In genomic region chr6:113856011-113856551, GRCh38 we compare ENCODE assay signal across 7 cellular contexts. TPM values are rescaled to one million over a fixed set of nuclear protein-coding genes. Genes with fewer than 3 reads are reported as not detected.
A peak's percentile ranks its signal among the peaks of the same experiment; 100 is the strongest.
DNase-seq lines count a peak whose midpoint lies in the region; ATAC-seq and TF ChIP-seq lines count a peak whose summit lies in the region.

No MANE protein-coding gene starts in this region.

- peaks cover 11% of the 10 kb centered on the region for H4K20me1 ChIP-seq in hepatocyte (ENCODE audit: insufficient read depth, poor library complexity, severe bottlenecking)

- peak overlapping the region; percentile 100 for H3K27ac ChIP-seq in hepatocyte
- peak overlapping the region; percentile 96 for H3K27ac ChIP-seq in skeletal muscle tissue (ENCODE audit: low read depth, low read length)

- peak overlapping the region; percentile 69 for H2AFZ ChIP-seq in hepatocyte

- H3K4me1 ChIP-seq in hepatocyte (ENCODE audit: insufficient read depth), result peaks cover under 1% of the 10 kb centered on the region
- H3K4me1 ChIP-seq in skeletal muscle tissue (ENCODE audit: control insufficient read depth in 3 of 3, insufficient read depth in 3 of 3, low read length in 3 of 3), result peaks cover 6 to 22% (median 12%) of the 10 kb centered on the region in 3 donors

- H3K4me3 ChIP-seq in GM12875 (ENCODE audit: low read depth, low read length), result peak overlapping the region; percentile 72
- H3K4me3 ChIP-seq in hepatocyte, result peak overlapping the region; percentile 38
- peak overlapping the region; percentile 80 to 87 (median 82) for H3K4me3 ChIP-seq in skeletal muscle tissue (ENCODE audit: low read length in 3 of 3)

- no peaks in the 10 kb centered on the region for H3K9me2 ChIP-seq in hepatocyte (replicated peaks; ENCODE audit: insufficient read depth)

- no peak for ATAC-seq in HG02588 (IDR thresholded peaks at IDR 0.05; ENCODE audit: unreplicated experiment)

- TF ChIP-seq CTCF in GM12875 (IDR thresholded peaks at IDR 0.05; ENCODE audit: borderline replicate concordance, insufficient read depth, low read depth, low read length) (no peak), hepatocyte (IDR thresholded peaks at IDR 0.05; ENCODE audit: poor library complexity) (no peak)

- H3K27me3 ChIP-seq in hepatocyte (no peaks in the 10 kb centered on the region), skeletal muscle tissue (ENCODE audit: control insufficient read depth in 3 of 3, insufficient read depth in 3 of 3, low read length in 3 of 3) (no peaks in the 10 kb centered on the region)

- 2% methylated on average over 20 of the region's 20 CpGs for WGBS in hepatocyte (ENCODE audit: low lambda C conversion rate, missing lambda C conversion rate)

- H3K79me2 ChIP-seq in hepatocyte, result peaks cover 33% of the 10 kb centered on the region

- H3K36me3 ChIP-seq in hepatocyte (replicated peaks; ENCODE audit: insufficient read depth, low read depth) (no peaks in the 10 kb centered on the region), skeletal muscle tissue (ENCODE audit: control insufficient read depth in 3 of 3, insufficient read depth in 3 of 3, low read length in 3 of 3) (no peaks in the 10 kb centered on the region)

- H3K9ac ChIP-seq in skeletal muscle tissue (ENCODE audit: low read depth in 1 of 3, low read length in 3 of 3), result peak overlapping the region; percentile 73 to 95 (median 78)

- DNase-seq in NCI-H2107 (lab: John Stamatoyannopoulos, UW) (peak; percentile 53), amniotic epithelial cell (ENCODE audit: low read depth) (peak; percentile 53), hepatocyte (ENCODE audit: low spot score) (peak; percentile 52), amniotic stem cell (lab: John Stamatoyannopoulos, UW) (no peak)

- peak overlapping the region; percentile 95 for H3K4me2 ChIP-seq in hepatocyte

- H3K9me3 ChIP-seq in hepatocyte (ENCODE audit: low read depth), result no peaks in the 10 kb centered on the region
- H3K9me3 ChIP-seq in skeletal muscle tissue (ENCODE audit: control insufficient read depth in 3 of 3, low read length in 3 of 3), result no peaks in the 10 kb centered on the region

RNA-seq across cellular contexts. Expression of gene MARCKS, which starts 1.1 kb away (rescaled TPM):
- 105 and 129 TPM in 2 replicates for total RNA-seq in hepatocyte
- 95.5 and 96.9 TPM in 2 replicates for polyA plus RNA-seq in hepatocyte
- total RNA-seq in skeletal muscle tissue, result 146 TPM
